ENCODE assay signal across 8 cellular contexts in the genomic region with DNA sequence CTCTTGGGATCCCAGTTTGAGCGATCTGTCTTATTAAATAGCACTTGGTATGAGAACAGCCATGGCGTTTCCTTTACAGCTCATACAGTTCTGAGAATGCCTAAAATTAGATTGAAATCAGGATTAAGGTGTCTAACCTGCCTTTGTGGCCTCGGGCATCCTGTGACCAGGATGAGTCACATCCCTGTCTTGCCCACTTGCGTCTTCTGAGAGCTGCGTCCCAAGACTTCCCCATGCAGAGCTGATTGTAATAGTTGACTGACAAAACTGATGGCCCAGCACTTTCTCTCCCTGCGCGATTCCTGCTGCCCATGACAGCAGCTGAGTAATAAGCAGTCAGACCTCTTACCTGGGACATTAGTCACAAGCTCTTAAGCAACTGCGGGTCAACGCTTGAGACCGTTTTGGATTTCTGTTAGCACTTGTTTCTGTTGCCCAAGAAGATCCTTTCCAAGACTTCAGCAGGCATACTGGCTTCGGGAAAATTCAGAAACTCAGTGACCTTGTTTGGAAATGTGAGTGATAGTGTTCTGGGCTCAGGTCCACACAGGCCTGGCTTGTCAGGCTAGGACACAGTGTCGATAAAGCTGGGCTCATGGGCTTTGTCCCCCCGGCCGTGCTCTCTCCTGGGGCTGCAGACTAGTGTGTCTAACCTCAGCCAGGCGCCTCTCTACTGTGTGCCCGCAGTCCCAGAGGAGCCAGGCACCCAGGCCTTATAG.
DNase-seq lines count a peak whose midpoint lies in the region; ATAC-seq and TF ChIP-seq lines count a peak whose summit lies in the region.

No MANE protein-coding gene starts in this region.

- DNase-seq in activated gamma-delta T cell treated with Interleukin-2 at 50 U/mL for 16 hours (peak; percentile 55), activated gamma-delta T cell (lab: John Stamatoyannopoulos, UW) (no peak), choroid plexus epithelial cell (ENCODE audit: low read depth) (peak; percentile 82), natural killer cell (peak; percentile 31), upper lobe of right lung (peak; percentile 73), NCI-H187 treated with DMSO at 0.1 percent for 48 hours (lab: John Stamatoyannopoulos, UW) (no peak)

- TF ChIP-seq CTCF in VCaP (conservative IDR thresholded peaks at IDR 0.05): no peak
- TF ChIP-seq CTCF in choroid plexus epithelial cell (conservative IDR thresholded peaks at IDR 0.05; ENCODE audit: low read depth, low read length): no peak
- TF ChIP-seq CTCF in natural killer cell (IDR thresholded peaks at IDR 0.05): no peak
- no peak for TF ChIP-seq CTCF in upper lobe of right lung (IDR thresholded peaks at IDR 0.05)

- H3K27me3 ChIP-seq in upper lobe of right lung: no peaks in the 10 kb centered on the region

- peak overlapping the region in 1 of 2 donors; percentile 98 for H3K27ac Mint-ChIP-seq in natural killer cell

- H3K4me3 Mint-ChIP-seq in natural killer cell: peak overlapping the region; percentile 74

- peaks cover 0 to 2% of the 10 kb centered on the region in 2 donors for H3K9me3 Mint-ChIP-seq in natural killer cell

- ATAC-seq in HG03280 (IDR thresholded peaks at IDR 0.05; ENCODE audit: unreplicated experiment) (peak; percentile 71), natural killer cell (peak; percentile 10 to 59 (median 32)), upper lobe of right lung (peak; percentile 81)

- no peaks in the 10 kb centered on the region for H3K9me3 ChIP-seq in upper lobe of right lung

- peaks cover 4% of the 10 kb centered on the region for H3K36me3 ChIP-seq in upper lobe of right lung

- no peaks in the 10 kb centered on the region for H3K27me3 Mint-ChIP-seq in natural killer cell (ENCODE audit: low read depth in 2 of 2)

- H3K4me1 ChIP-seq in upper lobe of right lung: peaks cover 51% of the 10 kb centered on the region

- peaks cover 81 to 84% of the 10 kb centered on the region in 2 donors for H3K4me1 Mint-ChIP-seq in natural killer cell

- H3K27ac ChIP-seq in VCaP: peak overlapping the region; percentile 98
- peak overlapping the region; percentile 77 for H3K27ac ChIP-seq in upper lobe of right lung

- H3K4me3 ChIP-seq in choroid plexus epithelial cell (ENCODE audit: low read depth, low read length) (no peak overlapping the region), upper lobe of right lung (no peak overlapping the region)

- intact Hi-C loops in natural killer cell (cut with micrococcal nuclease) (loop anchor here (2.0 kb wide), 1 partner anchor 49 kb away; no protein-coding TSS in a partner anchor), upper lobe of right lung (cut with DNase I) (no loop called here)

- peaks cover 14% of the 10 kb centered on the region for H3K36me3 Mint-ChIP-seq in natural killer cell

Comparison
In these comparisons a context has a peak if more than half of its experiments do, and no peak if none do; other contexts are left out.
1. DNase-seq: peak in activated gamma-delta T cell treated with Interleukin-2 at 50 U/mL for 16 hours (single experiment), choroid plexus epithelial cell (single experiment), natural killer cell (single experiment) and upper lobe of right lung (single experiment); none in activated gamma-delta T cell (single experiment) and NCI-H187 treated with DMSO at 0.1 percent for 48 hours (single experiment).
2. Peak in every context shown above with its lines, with median percentiles within 50 percentile points of each other: ATAC-seq.